In the genomic region with DNA sequence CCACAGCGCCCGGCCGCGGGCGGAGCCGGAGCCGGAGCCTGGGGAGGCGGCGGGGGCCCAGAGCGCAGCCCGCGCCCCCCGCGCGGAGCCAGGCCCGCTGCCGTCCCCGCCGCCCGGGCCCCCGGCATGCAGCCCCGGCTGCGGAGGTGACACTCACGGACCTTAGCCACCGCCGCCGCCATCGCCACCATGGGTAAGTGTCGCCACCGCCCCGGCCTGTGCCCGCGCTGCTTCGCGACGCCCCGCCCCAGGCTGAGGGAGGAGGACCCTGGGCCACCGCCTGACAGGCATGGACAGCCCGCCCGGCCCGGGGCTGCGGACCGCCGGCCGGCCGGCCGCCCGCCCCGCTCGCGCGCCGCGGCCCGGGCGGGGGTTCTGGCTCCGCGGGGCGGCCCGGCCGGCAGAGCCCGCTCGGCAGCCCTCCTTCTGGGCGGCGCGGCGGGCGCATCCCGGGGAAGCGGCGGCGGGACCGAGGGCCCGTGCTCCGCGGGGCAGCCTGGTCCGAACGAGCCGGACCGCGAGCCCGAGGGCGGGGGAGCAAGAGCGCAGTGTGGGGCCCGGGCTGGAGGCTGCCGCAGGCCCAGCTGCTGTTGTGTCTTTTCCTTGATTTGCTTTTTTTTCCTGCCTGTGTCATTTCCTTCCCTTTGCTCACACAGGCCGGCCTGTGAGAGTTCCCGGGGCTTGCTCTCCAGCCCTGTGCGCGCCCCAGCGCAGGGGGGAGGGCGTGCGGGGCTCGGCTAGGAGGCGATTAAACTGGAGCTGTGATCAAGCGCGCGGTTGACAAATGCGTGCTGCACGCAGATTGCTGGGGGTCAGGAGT, we compare ENCODE assay signal across 1 cellular context.
TF ChIP-seq lines count a peak whose summit lies in the region.

No MANE protein-coding gene starts in this region.

TF ChIP-seq in GM12878, 131 proteins besides CTCF, POLR2A, EP300 and RAD21 (continued from another document and continues in another):
- TF ChIP-seq SMAD1 (IDR thresholded peaks at IDR 0.05; ENCODE audit: low read depth, partially characterized antibody) (no peak), ZZZ3 (IDR thresholded peaks at IDR 0.05; ENCODE audit: control insufficient read depth, insufficient read length, low read depth) (no peak), NBN (IDR thresholded peaks at IDR 0.05) (no peak), TBL1XR1 (IDR thresholded peaks at IDR 0.05; ENCODE audit: low read depth, low read length) (no peak), POLR2AphosphoS5 (IDR thresholded peaks at IDR 0.05; ENCODE audit: low read length) (no peak), ZNF207 (IDR thresholded peaks at IDR 0.05; ENCODE audit: borderline replicate concordance) (no peak), LARP7 (IDR thresholded peaks at IDR 0.05) (peak; percentile 47; the same call in 1 of the 2 replicates), RB1 (IDR thresholded peaks at IDR 0.05; ENCODE audit: borderline replicate concordance) (no peak), BACH1 (IDR thresholded peaks at IDR 0.05; ENCODE audit: borderline replicate concordance) (peak; percentile 63; the same call in 1 of the 2 replicates), KLF5 (IDR thresholded peaks at IDR 0.05; ENCODE audit: partially characterized antibody) (no peak), NRF1 (conservative IDR thresholded peaks at IDR 0.05; ENCODE audit: low read depth, low read length) (no peak), ZSCAN29 (IDR thresholded peaks at IDR 0.05) (0 out of 2 replicates have a peak, but pooled peaks have one; percentile 46), HDAC6 (IDR thresholded peaks at IDR 0.05; ENCODE audit: unreplicated experiment) (no peak), MTA3 (IDR thresholded peaks at IDR 0.05; ENCODE audit: borderline replicate concordance, low read length) (no peak), BCL11A (IDR thresholded peaks at IDR 0.05; ENCODE audit: low read depth, low read length) (no peak), JUND (IDR thresholded peaks at IDR 0.05; ENCODE audit: low read depth, low read length) (no peak), PAX8 (IDR thresholded peaks at IDR 0.05) (no peak), TCF12 (IDR thresholded peaks at IDR 0.05; ENCODE audit: low read depth, low read length) (no peak), RUNX3 (IDR thresholded peaks at IDR 0.05; ENCODE audit: low read length) (no peak), SREBF1 (IDR thresholded peaks at IDR 0.05; ENCODE audit: low read length) (no peak), MYC (IDR thresholded peaks at IDR 0.05; ENCODE audit: insufficient read depth, insufficient read length, insufficient replicate concordance, low read length, severe bottlenecking) (no peak), BRCA1 (IDR thresholded peaks at IDR 0.05; ENCODE audit: low read depth, low read length) (no peak), TCF7 (IDR thresholded peaks at IDR 0.05; ENCODE audit: borderline replicate concordance) (no peak), CREM (IDR thresholded peaks at IDR 0.05; ENCODE audit: low read depth) (no peak), ETV6 (conservative IDR thresholded peaks at IDR 0.05 in 1 of 2, IDR thresholded peaks at IDR 0.05 in 1 of 2; ENCODE audit: borderline replicate concordance in 1 of 2, low read depth in 1 of 2) (no peak), SUPT20H (IDR thresholded peaks at IDR 0.05; ENCODE audit: borderline replicate concordance, control insufficient read depth, low read depth, low read length) (no peak), YY1 (IDR thresholded peaks at IDR 0.05; ENCODE audit: low read depth, low read length) (peak; percentile 64), RELA (IDR thresholded peaks at IDR 0.05; ENCODE audit: borderline replicate concordance, partially characterized antibody) (no peak), FOXK2 (IDR thresholded peaks at IDR 0.05) (no peak), NR2C2 (IDR thresholded peaks at IDR 0.05; ENCODE audit: borderline replicate concordance, control insufficient read depth, insufficient read length, low read depth) (no peak), SIN3A (IDR thresholded peaks at IDR 0.05; ENCODE audit: low read depth, low read length) (0 out of 2 replicates have a peak, but pooled peaks have one; percentile 17), CBFB (IDR thresholded peaks at IDR 0.05; ENCODE audit: low read depth) (no peak)
- TF ChIP-seq, protein P1, sequence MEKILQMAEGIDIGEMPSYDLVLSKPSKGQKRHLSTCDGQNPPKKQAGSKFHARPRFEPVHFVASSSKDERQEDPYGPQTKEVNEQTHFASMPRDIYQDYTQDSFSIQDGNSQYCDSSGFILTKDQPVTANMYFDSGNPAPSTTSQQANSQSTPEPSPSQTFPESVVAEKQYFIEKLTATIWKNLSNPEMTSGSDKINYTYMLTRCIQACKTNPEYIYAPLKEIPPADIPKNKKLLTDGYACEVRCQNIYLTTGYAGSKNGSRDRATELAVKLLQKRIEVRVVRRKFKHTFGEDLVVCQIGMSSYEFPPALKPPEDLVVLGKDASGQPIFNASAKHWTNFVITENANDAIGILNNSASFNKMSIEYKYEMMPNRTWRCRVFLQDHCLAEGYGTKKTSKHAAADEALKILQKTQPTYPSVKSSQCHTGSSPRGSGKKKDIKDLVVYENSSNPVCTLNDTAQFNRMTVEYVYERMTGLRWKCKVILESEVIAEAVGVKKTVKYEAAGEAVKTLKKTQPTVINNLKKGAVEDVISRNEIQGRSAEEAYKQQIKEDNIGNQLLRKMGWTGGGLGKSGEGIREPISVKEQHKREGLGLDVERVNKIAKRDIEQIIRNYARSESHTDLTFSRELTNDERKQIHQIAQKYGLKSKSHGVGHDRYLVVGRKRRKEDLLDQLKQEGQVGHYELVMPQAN (conservative IDR thresholded peaks at IDR 0.05): peak; percentile 58
- TF ChIP-seq, protein P2, sequence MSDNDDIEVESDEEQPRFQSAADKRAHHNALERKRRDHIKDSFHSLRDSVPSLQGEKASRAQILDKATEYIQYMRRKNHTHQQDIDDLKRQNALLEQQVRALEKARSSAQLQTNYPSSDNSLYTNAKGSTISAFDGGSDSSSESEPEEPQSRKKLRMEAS (IDR thresholded peaks at IDR 0.05; ENCODE audit: low read depth, low read length): no peak
- TF ChIP-seq, protein P3, sequence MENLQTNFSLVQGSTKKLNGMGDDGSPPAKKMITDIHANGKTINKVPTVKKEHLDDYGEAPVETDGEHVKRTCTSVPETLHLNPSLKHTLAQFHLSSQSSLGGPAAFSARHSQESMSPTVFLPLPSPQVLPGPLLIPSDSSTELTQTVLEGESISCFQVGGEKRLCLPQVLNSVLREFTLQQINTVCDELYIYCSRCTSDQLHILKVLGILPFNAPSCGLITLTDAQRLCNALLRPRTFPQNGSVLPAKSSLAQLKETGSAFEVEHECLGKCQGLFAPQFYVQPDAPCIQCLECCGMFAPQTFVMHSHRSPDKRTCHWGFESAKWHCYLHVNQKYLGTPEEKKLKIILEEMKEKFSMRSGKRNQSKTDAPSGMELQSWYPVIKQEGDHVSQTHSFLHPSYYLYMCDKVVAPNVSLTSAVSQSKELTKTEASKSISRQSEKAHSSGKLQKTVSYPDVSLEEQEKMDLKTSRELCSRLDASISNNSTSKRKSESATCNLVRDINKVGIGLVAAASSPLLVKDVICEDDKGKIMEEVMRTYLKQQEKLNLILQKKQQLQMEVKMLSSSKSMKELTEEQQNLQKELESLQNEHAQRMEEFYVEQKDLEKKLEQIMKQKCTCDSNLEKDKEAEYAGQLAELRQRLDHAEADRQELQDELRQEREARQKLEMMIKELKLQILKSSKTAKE (IDR thresholded peaks at IDR 0.05; ENCODE audit: low read depth, poor library complexity, severe bottlenecking): no peak
- TF ChIP-seq, protein P4, sequence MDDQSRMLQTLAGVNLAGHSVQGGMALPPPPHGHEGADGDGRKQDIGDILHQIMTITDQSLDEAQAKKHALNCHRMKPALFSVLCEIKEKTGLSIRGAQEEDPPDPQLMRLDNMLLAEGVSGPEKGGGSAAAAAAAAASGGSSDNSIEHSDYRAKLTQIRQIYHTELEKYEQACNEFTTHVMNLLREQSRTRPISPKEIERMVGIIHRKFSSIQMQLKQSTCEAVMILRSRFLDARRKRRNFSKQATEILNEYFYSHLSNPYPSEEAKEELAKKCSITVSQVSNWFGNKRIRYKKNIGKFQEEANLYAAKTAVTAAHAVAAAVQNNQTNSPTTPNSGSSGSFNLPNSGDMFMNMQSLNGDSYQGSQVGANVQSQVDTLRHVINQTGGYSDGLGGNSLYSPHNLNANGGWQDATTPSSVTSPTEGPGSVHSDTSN (IDR thresholded peaks at IDR 0.05; ENCODE audit: insufficient replicate concordance, low read depth, low read length): no peak
- TF ChIP-seq, protein P5, sequence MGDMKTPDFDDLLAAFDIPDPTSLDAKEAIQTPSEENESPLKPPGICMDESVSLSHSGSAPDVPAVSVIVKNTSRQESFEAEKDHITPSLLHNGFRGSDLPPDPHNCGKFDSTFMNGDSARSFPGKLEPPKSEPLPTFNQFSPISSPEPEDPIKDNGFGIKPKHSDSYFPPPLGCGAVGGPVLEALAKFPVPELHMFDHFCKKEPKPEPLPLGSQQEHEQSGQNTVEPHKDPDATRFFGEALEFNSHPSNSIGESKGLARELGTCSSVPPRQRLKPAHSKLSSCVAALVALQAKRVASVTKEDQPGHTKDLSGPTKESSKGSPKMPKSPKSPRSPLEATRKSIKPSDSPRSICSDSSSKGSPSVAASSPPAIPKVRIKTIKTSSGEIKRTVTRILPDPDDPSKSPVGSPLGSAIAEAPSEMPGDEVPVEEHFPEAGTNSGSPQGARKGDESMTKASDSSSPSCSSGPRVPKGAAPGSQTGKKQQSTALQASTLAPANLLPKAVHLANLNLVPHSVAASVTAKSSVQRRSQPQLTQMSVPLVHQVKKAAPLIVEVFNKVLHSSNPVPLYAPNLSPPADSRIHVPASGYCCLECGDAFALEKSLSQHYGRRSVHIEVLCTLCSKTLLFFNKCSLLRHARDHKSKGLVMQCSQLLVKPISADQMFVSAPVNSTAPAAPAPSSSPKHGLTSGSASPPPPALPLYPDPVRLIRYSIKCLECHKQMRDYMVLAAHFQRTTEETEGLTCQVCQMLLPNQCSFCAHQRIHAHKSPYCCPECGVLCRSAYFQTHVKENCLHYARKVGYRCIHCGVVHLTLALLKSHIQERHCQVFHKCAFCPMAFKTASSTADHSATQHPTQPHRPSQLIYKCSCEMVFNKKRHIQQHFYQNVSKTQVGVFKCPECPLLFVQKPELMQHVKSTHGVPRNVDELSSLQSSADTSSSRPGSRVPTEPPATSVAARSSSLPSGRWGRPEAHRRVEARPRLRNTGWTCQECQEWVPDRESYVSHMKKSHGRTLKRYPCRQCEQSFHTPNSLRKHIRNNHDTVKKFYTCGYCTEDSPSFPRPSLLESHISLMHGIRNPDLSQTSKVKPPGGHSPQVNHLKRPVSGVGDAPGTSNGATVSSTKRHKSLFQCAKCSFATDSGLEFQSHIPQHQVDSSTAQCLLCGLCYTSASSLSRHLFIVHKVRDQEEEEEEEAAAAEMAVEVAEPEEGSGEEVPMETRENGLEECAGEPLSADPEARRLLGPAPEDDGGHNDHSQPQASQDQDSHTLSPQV (IDR thresholded peaks at IDR 0.05): no peak
- TF ChIP-seq, protein P6, sequence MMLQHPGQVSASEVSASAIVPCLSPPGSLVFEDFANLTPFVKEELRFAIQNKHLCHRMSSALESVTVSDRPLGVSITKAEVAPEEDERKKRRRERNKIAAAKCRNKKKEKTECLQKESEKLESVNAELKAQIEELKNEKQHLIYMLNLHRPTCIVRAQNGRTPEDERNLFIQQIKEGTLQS (IDR thresholded peaks at IDR 0.05; ENCODE audit: borderline replicate concordance, extremely low read depth, low read depth, low read length): no peak
- TF ChIP-seq, protein P7, sequence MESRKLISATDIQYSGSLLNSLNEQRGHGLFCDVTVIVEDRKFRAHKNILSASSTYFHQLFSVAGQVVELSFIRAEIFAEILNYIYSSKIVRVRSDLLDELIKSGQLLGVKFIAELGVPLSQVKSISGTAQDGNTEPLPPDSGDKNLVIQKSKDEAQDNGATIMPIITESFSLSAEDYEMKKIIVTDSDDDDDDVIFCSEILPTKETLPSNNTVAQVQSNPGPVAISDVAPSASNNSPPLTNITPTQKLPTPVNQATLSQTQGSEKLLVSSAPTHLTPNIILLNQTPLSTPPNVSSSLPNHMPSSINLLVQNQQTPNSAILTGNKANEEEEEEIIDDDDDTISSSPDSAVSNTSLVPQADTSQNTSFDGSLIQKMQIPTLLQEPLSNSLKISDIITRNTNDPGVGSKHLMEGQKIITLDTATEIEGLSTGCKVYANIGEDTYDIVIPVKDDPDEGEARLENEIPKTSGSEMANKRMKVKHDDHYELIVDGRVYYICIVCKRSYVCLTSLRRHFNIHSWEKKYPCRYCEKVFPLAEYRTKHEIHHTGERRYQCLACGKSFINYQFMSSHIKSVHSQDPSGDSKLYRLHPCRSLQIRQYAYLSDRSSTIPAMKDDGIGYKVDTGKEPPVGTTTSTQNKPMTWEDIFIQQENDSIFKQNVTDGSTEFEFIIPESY (IDR thresholded peaks at IDR 0.05): no peak
- TF ChIP-seq, protein P8, sequence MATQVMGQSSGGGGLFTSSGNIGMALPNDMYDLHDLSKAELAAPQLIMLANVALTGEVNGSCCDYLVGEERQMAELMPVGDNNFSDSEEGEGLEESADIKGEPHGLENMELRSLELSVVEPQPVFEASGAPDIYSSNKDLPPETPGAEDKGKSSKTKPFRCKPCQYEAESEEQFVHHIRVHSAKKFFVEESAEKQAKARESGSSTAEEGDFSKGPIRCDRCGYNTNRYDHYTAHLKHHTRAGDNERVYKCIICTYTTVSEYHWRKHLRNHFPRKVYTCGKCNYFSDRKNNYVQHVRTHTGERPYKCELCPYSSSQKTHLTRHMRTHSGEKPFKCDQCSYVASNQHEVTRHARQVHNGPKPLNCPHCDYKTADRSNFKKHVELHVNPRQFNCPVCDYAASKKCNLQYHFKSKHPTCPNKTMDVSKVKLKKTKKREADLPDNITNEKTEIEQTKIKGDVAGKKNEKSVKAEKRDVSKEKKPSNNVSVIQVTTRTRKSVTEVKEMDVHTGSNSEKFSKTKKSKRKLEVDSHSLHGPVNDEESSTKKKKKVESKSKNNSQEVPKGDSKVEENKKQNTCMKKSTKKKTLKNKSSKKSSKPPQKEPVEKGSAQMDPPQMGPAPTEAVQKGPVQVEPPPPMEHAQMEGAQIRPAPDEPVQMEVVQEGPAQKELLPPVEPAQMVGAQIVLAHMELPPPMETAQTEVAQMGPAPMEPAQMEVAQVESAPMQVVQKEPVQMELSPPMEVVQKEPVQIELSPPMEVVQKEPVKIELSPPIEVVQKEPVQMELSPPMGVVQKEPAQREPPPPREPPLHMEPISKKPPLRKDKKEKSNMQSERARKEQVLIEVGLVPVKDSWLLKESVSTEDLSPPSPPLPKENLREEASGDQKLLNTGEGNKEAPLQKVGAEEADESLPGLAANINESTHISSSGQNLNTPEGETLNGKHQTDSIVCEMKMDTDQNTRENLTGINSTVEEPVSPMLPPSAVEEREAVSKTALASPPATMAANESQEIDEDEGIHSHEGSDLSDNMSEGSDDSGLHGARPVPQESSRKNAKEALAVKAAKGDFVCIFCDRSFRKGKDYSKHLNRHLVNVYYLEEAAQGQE (IDR thresholded peaks at IDR 0.05; ENCODE audit: low read depth, low read length): no peak
- TF ChIP-seq, protein P9, sequence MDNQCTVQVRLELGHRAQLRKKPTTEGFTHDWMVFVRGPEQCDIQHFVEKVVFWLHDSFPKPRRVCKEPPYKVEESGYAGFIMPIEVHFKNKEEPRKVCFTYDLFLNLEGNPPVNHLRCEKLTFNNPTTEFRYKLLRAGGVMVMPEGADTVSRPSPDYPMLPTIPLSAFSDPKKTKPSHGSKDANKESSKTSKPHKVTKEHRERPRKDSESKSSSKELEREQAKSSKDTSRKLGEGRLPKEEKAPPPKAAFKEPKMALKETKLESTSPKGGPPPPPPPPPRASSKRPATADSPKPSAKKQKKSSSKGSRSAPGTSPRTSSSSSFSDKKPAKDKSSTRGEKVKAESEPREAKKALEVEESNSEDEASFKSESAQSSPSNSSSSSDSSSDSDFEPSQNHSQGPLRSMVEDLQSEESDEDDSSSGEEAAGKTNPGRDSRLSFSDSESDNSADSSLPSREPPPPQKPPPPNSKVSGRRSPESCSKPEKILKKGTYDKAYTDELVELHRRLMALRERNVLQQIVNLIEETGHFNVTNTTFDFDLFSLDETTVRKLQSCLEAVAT (IDR thresholded peaks at IDR 0.05): no peak
